30 cellular contexts compared by ENCODE assay signal in genomic region chr7:74053589-74054186, GRCh38. TPM values are rescaled to one million over a fixed set of nuclear protein-coding genes. Genes with fewer than 3 reads are reported as not detected.
"Had no signal": no experiment of that assay in that cellular context is flagged by ENCODE, and none has a peak within 500 bp of the region (broad histone marks: within the 10 kb centered on the region; RNA-seq: fewer than 3 reads in every experiment).

No MANE protein-coding gene starts in this region.

- FAIRE-seq: islet of Langerhans, kidney, pancreas had no signal

- H3K36me3 ChIP-seq: prostate gland, thyroid gland, transverse colon had no signal

- H3K9me3 Mint-ChIP-seq: immature natural killer cell; natural killer cell treated with Interleukin-12 subunit alpha and Interleukin-12 subunit beta and Interleukin-15 and Interleukin-18, amount 100 ng/mL, for 72 hours; stimulated activated naive B cell treated with anti-CD40 and anti-IgM and Interleukin-4, amounts not matched to agents 10 μg/mL and 1 μg/mL and 100 μg/mL, for 72 hours had no signal

- H3K4me3 ChIP-seq: left ventricle myocardium inferior, lung, mucosa of descending colon, pancreas, prostate gland, skin epidermis, stomach, testis, thyroid gland, transverse colon, upper lobe of left lung, vagina had no signal

- H3K27ac ChIP-seq: left ventricle myocardium inferior, pancreas, prostate gland, skin epidermis, stomach, testis, thyroid gland, transverse colon, upper lobe of left lung, vagina had no signal

- H3K27me3 ChIP-seq: pancreas, stomach, testis, thyroid gland, transverse colon, upper lobe of left lung, vagina had no signal

- H3K4me1 Mint-ChIP-seq: stimulated activated naive B cell treated with anti-CD40 and anti-IgM and Interleukin-4, amounts not matched to agents 10 μg/mL and 1 μg/mL and 100 μg/mL, for 72 hours had no signal

- H3K9me3 ChIP-seq: left ventricle myocardium inferior, mucosa of descending colon, pancreas, prostate gland, stomach, testis, thyroid gland, transverse colon, upper lobe of left lung, vagina had no signal

- H3K4me3 Mint-ChIP-seq: immature natural killer cell; naive thymus-derived CD4-positive, alpha-beta T cell; natural killer cell treated with Interleukin-12 subunit alpha and Interleukin-12 subunit beta and Interleukin-15 and Interleukin-18, amount 100 ng/mL, for 72 hours; stimulated activated naive B cell treated with anti-CD40 and anti-IgM and Interleukin-4, amounts not matched to agents 10 μg/mL and 1 μg/mL and 100 μg/mL, for 72 hours had no signal

- H3K36me3 Mint-ChIP-seq: immature natural killer cell; naive thymus-derived CD4-positive, alpha-beta T cell; natural killer cell treated with Interleukin-12 subunit alpha and Interleukin-12 subunit beta and Interleukin-15 and Interleukin-18, amount 100 ng/mL, for 72 hours; stimulated activated naive B cell treated with anti-CD40 and anti-IgM and Interleukin-4, amounts not matched to agents 10 μg/mL and 1 μg/mL and 100 μg/mL, for 72 hours had no signal

- H3K27ac Mint-ChIP-seq: natural killer cell treated with Interleukin-12 subunit alpha and Interleukin-12 subunit beta and Interleukin-15 and Interleukin-18, amount 100 ng/mL, for 72 hours; stimulated activated naive B cell treated with anti-CD40 and anti-IgM and Interleukin-4, amounts not matched to agents 10 μg/mL and 1 μg/mL and 100 μg/mL, for 72 hours had no signal

- ATAC-seq: mucosa of descending colon; naive thymus-derived CD4-positive, alpha-beta T cell; natural killer cell treated with Interleukin-12 subunit alpha and Interleukin-12 subunit beta and Interleukin-15 and Interleukin-18, amount 100 ng/mL, for 72 hours; right cardiac atrium; sciatic nerve; stimulated activated naive B cell treated with anti-CD40 and anti-IgM and Interleukin-4, amounts not matched to agents 10 μg/mL and 1 μg/mL and 100 μg/mL, for 72 hours; stimulated activated naive CD8-positive, alpha-beta T cell treated with anti-CD3 and anti-CD28 coated beads, Interleukin-15, Interleukin-2, amounts not matched to agents 100 U/mL and 50 U/mL, for 24 hours had no signal

- DNase-seq: hippocampal formation; immature natural killer cell; left ventricle myocardium inferior; midbrain; naive thymus-derived CD4-positive, alpha-beta T cell; nucleus accumbens; retina; stimulated activated CD4-positive, alpha-beta T cell treated with anti-CD3 and anti-CD28 coated beads, Interleukin-12 subunit alpha, Interleukin-12 subunit beta, amount 100 ng/mL, for 4 hours; stimulated activated CD4-positive, alpha-beta T cell treated with anti-CD3 and anti-CD28 coated beads, Interleukin-15, amount 100 ng/mL, for 24 hours; stimulated activated CD4-positive, alpha-beta T cell treated with anti-CD3 and anti-CD28 coated beads, Interleukin-2, amount 100 ng/mL, for 24 hours; stimulated activated CD4-positive, alpha-beta T cell treated with anti-CD3 and anti-CD28 coated beads, Interleukin-4, amount 100 ng/mL, for 1 hour; stimulated activated naive B cell treated with anti-CD40 and anti-IgM and Interleukin-4, amounts not matched to agents 10 μg/mL and 1 μg/mL and 100 μg/mL, for 72 hours; stimulated activated naive CD8-positive, alpha-beta T cell treated with anti-CD3 and anti-CD28 coated beads, Interleukin-15, Interleukin-2, amounts not matched to agents 100 U/mL and 50 U/mL, for 24 hours; stomach; testis; thyroid gland; transverse colon; upper lobe of left lung had no signal

- H3K4me1 ChIP-seq: left ventricle myocardium inferior, prostate gland, vagina had no signal

RNA-seq across cellular contexts. Expression of gene ELN, which starts 25.7 kb away (rescaled TPM):
- polyA plus RNA-seq: immature natural killer cell; naive thymus-derived CD4-positive, alpha-beta T cell; neural cell had no signal
